In genomic region chr22:38167988-38168407, GRCh38 we compare ENCODE assay signal across 14 cellular contexts. TPM values are rescaled to one million over a fixed set of nuclear protein-coding genes. Genes with fewer than 3 reads are reported as not detected.
DNase-seq lines count a peak whose midpoint lies in the region; ATAC-seq lines count a peak whose summit lies in the region.
"Had no signal": no experiment of that assay in that cellular context is flagged by ENCODE, and none has a peak within 500 bp of the region (broad histone marks: within the 10 kb centered on the region; RNA-seq: fewer than 3 reads in every experiment).

No MANE protein-coding gene starts in this region.

- H3K36me3 ChIP-seq in rectal smooth muscle tissue (ENCODE audit: control insufficient read depth, insufficient read depth, low read length): no peaks in the 10 kb centered on the region
- H3K36me3 ChIP-seq: SJSA1 had no signal

- H3K4me3 ChIP-seq in rectal smooth muscle tissue (ENCODE audit: low read length): no peak overlapping the region
- H3K4me3 ChIP-seq: SJSA1 had no signal

- intact Hi-C loops in Right ventricle myocardium superior (cut with DNase I): no loop called here

- ATAC-seq in Right ventricle myocardium superior (ENCODE audit: poor library complexity) (peak; percentile 88), HG02678 (IDR thresholded peaks at IDR 0.05; ENCODE audit: unreplicated experiment) (no peak), HG03108 (IDR thresholded peaks at IDR 0.05; ENCODE audit: unreplicated experiment) (no peak)
- ATAC-seq: naive thymus-derived CD4-positive, alpha-beta T cell; WTC11 had no signal

- no peak overlapping the region for H3K9ac ChIP-seq in rectal smooth muscle tissue (ENCODE audit: low read length)

- peak overlapping the region; percentile 52 for H3K27ac ChIP-seq in rectal smooth muscle tissue (ENCODE audit: low read depth, low read length)
- H3K27ac ChIP-seq: SJSA1 had no signal

- in situ Hi-C loops in G401 (cut with HindIII; ENCODE audit: low sequenced_read_pairs) (no loop called here), SK-MEL-5 (cut with HindIII; ENCODE audit: low pct_unique_long_range_greater_than_20kb, low sequenced_read_pairs) (no loop called here)

- DNase-seq in G401 (ENCODE audit: low spot score) (peak; percentile 93), SK-MEL-5 (ENCODE audit: low read depth, low spot score) (peak; percentile 76), Right ventricle myocardium superior (peak; percentile 85), SW 1271 (lab: John Stamatoyannopoulos, UW) (no peak)
- no peak for DNase-seq in activated CD8-positive, alpha-beta memory T cell treated with anti-CD3 and anti-CD28 coated beads for 24 hours
- DNase-seq: CD4-positive, CD25-positive, alpha-beta regulatory T cell; foreskin melanocyte; naive thymus-derived CD4-positive, alpha-beta T cell; NCI-H69 had no signal

- H3K4me1 ChIP-seq in rectal smooth muscle tissue (ENCODE audit: control insufficient read depth, insufficient read depth, low read length): no peaks in the 10 kb centered on the region

- no peaks in the 10 kb centered on the region for H3K27me3 ChIP-seq in rectal smooth muscle tissue (ENCODE audit: control insufficient read depth, insufficient read depth, low read length)
- H3K27me3 ChIP-seq: SJSA1 had no signal

RNA-seq across cellular contexts. Expression of gene PLA2G6, which starts 13.6 kb away (rescaled TPM):
- total RNA-seq in G401 (2014; rRNA removed; shearing (Covaris generic)): 11.4 TPM in 2 replicates
- 20.8 and 21.5 TPM in 2 replicates for total RNA-seq in SK-MEL-5 (2014; rRNA removed; shearing (Covaris generic))
- polyA plus RNA-seq in SK-MEL-5 (2015; cell fraction: cytosol; rRNA removed): 14.7 and 16.6 TPM in 2 replicates
- polyA plus RNA-seq in SK-MEL-5 (2015; cell fraction: nucleus; rRNA removed): 530 and 622 TPM in 2 replicates
- total RNA-seq in Right ventricle myocardium superior: 12.0 TPM

RNA-seq across cellular contexts. Expression of gene MAFF, which starts 33.8 kb away (rescaled TPM):
- total RNA-seq in G401 (2014; rRNA removed; shearing (Covaris generic)): 10.5 and 11.9 TPM in 2 replicates
- 153 and 181 TPM in 2 replicates for total RNA-seq in SK-MEL-5 (2014; rRNA removed; shearing (Covaris generic))
- polyA plus RNA-seq in SK-MEL-5 (2015; cell fraction: cytosol; rRNA removed): 215 and 262 TPM in 2 replicates
- polyA plus RNA-seq in SK-MEL-5 (2015; cell fraction: nucleus; rRNA removed): 88.5 and 97.0 TPM in 2 replicates
- total RNA-seq in Right ventricle myocardium superior: 4.2 TPM

RNA-seq across cellular contexts. Expression of gene BAIAP2L2, which starts 57.5 kb away (rescaled TPM):
- 0.20 and 0.55 TPM in 2 replicates for total RNA-seq in G401 (2014; rRNA removed; shearing (Covaris generic))
- 42.1 and 49.1 TPM in 2 replicates for total RNA-seq in SK-MEL-5 (2014; rRNA removed; shearing (Covaris generic))
- 66.3 and 93.6 TPM in 2 replicates for polyA plus RNA-seq in SK-MEL-5 (2015; cell fraction: cytosol; rRNA removed)
- polyA plus RNA-seq in SK-MEL-5 (2015; cell fraction: nucleus; rRNA removed): 5.9 and 11.8 TPM in 2 replicates
- 0.24 TPM for total RNA-seq in Right ventricle myocardium superior
- total RNA-seq: SJSA1 had no signal
- polyA plus RNA-seq: CD4-positive, CD25-positive, alpha-beta regulatory T cell; naive thymus-derived CD4-positive, alpha-beta T cell had no signal

Comparison
In these comparisons a context has a peak if more than half of its experiments do, and no peak if none do; other contexts are left out.
1. DNase-seq: peak in G401 (single experiment), SK-MEL-5 (single experiment) and Right ventricle myocardium superior (single experiment); none in activated CD8-positive, alpha-beta memory T cell treated with anti-CD3 and anti-CD28 coated beads for 24 hours (single experiment) and SW 1271 (0 of 2).
2. RNA of gene MAFF, which starts 33.8 kb away (total RNA-seq): 153 to 181 TPM in SK-MEL-5; 10.5 to 11.9 TPM in G401 and 4.2 TPM in Right ventricle myocardium superior (single experiment); every median in the first group is over 10 times any median in the second.
3. RNA of gene BAIAP2L2, which starts 57.5 kb away (total RNA-seq): 42.1 to 49.1 TPM in SK-MEL-5; 0.24 TPM in Right ventricle myocardium superior (single experiment) and 0.20 to 0.55 TPM in G401; every median in the first group is over 10 times any median in the second.